Comparison of ENCODE assay signal across 8 cellular contexts in genomic region chr15:76932090-76932966, GRCh38. TPM values are rescaled to one million over a fixed set of nuclear protein-coding genes. Genes with fewer than 3 reads are reported as not detected.
DNase-seq lines count a peak whose midpoint lies in the region; ATAC-seq and TF ChIP-seq lines count a peak whose summit lies in the region.

No MANE protein-coding gene starts in this region.

- H3K27ac ChIP-seq in PC-3 (ENCODE audit: low read length), result no peak overlapping the region

- ATAC-seq in PC-3 (no peak; the same call in 1 of the 2 replicates), natural killer cell (no peak)

- peaks cover 20% of the 10 kb centered on the region for H3K79me2 ChIP-seq in PC-3 (ENCODE audit: low read length)

- H3K36me3 ChIP-seq in PC-3 (ENCODE audit: low read depth, low read length), result peaks cover 10% of the 10 kb centered on the region; the same call in 1 of the 2 replicates

- H3K27me3 Mint-ChIP-seq in natural killer cell (ENCODE audit: low read depth in 2 of 2), result no peaks in the 10 kb centered on the region

- peak overlapping the region; percentile 81 for H3K9ac ChIP-seq in PC-3 (ENCODE audit: low read length)

- CTCF ChIA-PET in PC-3 (lab: Charles Lee), result no interaction called here

- POLR2A ChIA-PET in PC-3 (lab: Charles Lee; ENCODE audit: unreplicated experiment), result interaction anchor here (0.7 kb wide), 1 partner anchor 427 kb away, joined by 3 read pairs; no protein-coding TSS in a partner anchor

- H3K9me3 Mint-ChIP-seq in natural killer cell, result no peaks in the 10 kb centered on the region

- TF ChIP-seq CTCF in PC-3 (conservative IDR thresholded peaks at IDR 0.05; ENCODE audit: low read depth, low read length) (no peak), natural killer cell (IDR thresholded peaks at IDR 0.05) (no peak)

- peak; percentile 65 for DNase-seq in activated effector memory CD4-positive, alpha-beta T cell treated with anti-CD3 and anti-CD28 coated beads, Interleukin-2, amount 50 U/mL, for 16 hours
- no peak for DNase-seq in activated effector memory CD4-positive, alpha-beta T cell treated with Interleukin-2 at 50 U/mL for 16 hours
- DNase-seq in PC-3 (no peak), dermis blood vessel endothelial cell (peak; percentile 29), natural killer cell (no peak), NCI-H2081 (lab: John Stamatoyannopoulos, UW) (no peak), OCI-M2 (lab: John Stamatoyannopoulos, UW; ENCODE audit: unreplicated experiment) (no peak), NCI-H1092 (lab: John Stamatoyannopoulos, UW) (no peak)

- peak overlapping the region; percentile 63 to 86 for H3K27ac Mint-ChIP-seq in natural killer cell

- peaks cover 15% of the 10 kb centered on the region for H3K4me1 ChIP-seq in PC-3 (ENCODE audit: insufficient read depth, low read length)

- H4K20me1 ChIP-seq in PC-3 (ENCODE audit: low read length), result no peaks in the 10 kb centered on the region

- TSS peak; percentile 63 for BruUV-seq in PC-3 (replicated peaks; lab: Mats Ljungman, UMichigan)

- H3K4me3 Mint-ChIP-seq in natural killer cell, result peak overlapping the region; percentile 91

- peaks cover 20 to 29% of the 10 kb centered on the region in 2 donors for H3K4me1 Mint-ChIP-seq in natural killer cell

- H3K9me2 ChIP-seq in PC-3 (replicated peaks; ENCODE audit: low read length), result no peaks in the 10 kb centered on the region

- no peaks in the 10 kb centered on the region for H3K27me3 ChIP-seq in PC-3 (ENCODE audit: low read length)

- no peaks in the 10 kb centered on the region for H3F3A ChIP-seq in PC-3 (ENCODE audit: low read length, unreplicated experiment)

- peaks cover 6% of the 10 kb centered on the region for H3K36me3 Mint-ChIP-seq in natural killer cell

- H3K4me3 ChIP-seq in PC-3 (ENCODE audit: low read length), result peak overlapping the region; percentile 85

- H3K4me2 ChIP-seq in PC-3 (ENCODE audit: low read length), result peak overlapping the region; percentile 89

- H2AFZ ChIP-seq in PC-3 (ENCODE audit: low read length), result peak overlapping the region; percentile 76

- intact Hi-C loops in PC-3 (cut with micrococcal nuclease) (no loop called here), natural killer cell (cut with micrococcal nuclease) (loop anchor here (5.0 kb wide), 1 partner anchor 80 kb away; no protein-coding TSS in a partner anchor)

- H3K9me3 ChIP-seq in PC-3 (ENCODE audit: low read length), result no peaks in the 10 kb centered on the region

RNA-seq across cellular contexts. Expression of gene RCN2, which starts 0.8 kb away (rescaled TPM):
- total RNA-seq in PC-3 (2014; rRNA removed) (73.3 and 82.7 TPM in 2 replicates), dermis blood vessel endothelial cell (43.2 and 71.7 TPM in 2 replicates), natural killer cell (10 to 100 TPM; 24.1 to 30.0 (median 25.0) TPM)

RNA-seq across cellular contexts. Expression of gene SCAPER, which starts 27.2 kb away (rescaled TPM):
- total RNA-seq in PC-3 (2014; rRNA removed), result 3.6 and 6.0 TPM in 2 replicates
- 8.9 and 10.6 TPM in 2 replicates for total RNA-seq in dermis blood vessel endothelial cell
- total RNA-seq in natural killer cell, result 10 to 100 TPM; 48.1 to 53.6 (median 51.8) TPM

Comparison
In these comparisons a context has a peak if more than half of its experiments do, and no peak if none do; other contexts are left out.
1. DNase-seq: peak in activated effector memory CD4-positive, alpha-beta T cell treated with anti-CD3 and anti-CD28 coated beads, Interleukin-2, amount 50 U/mL, for 16 hours (single experiment) and dermis blood vessel endothelial cell (single experiment); none in activated effector memory CD4-positive, alpha-beta T cell treated with Interleukin-2 at 50 U/mL for 16 hours (single experiment), PC-3 (single experiment), natural killer cell (single experiment), NCI-H2081 (0 of 2), OCI-M2 (single experiment) and NCI-H1092 (single experiment).